In genomic region chr12:88127855-88128254, GRCh38 we compare ENCODE assay signal across 27 cellular contexts.
"Had no signal": no experiment of that assay in that cellular context is flagged by ENCODE, and none has a peak within 500 bp of the region (broad histone marks: within the 10 kb centered on the region; RNA-seq: fewer than 3 reads in every experiment).

No MANE protein-coding gene starts in this region.

- DNase-seq: stimulated activated CD4-positive, alpha-beta T cell treated with anti-CD3 and anti-CD28 coated beads, Interleukin-2, amount 100 ng/mL, for 48 hours; stimulated activated CD4-positive, alpha-beta T cell treated with anti-CD3 and anti-CD28 coated beads, Interleukin-4, amount 100 ng/mL, for 1 hour; stimulated activated CD4-positive, alpha-beta T cell treated with anti-CD3 and anti-CD28 coated beads, Interleukin-4, amount 100 ng/mL, for 24 hours; stimulated activated CD4-positive, alpha-beta T cell treated with anti-CD3 and anti-CD28 coated beads, Interleukin-4, amount 100 ng/mL, for 4 hours; stimulated activated CD8-positive, alpha-beta memory T cell treated with anti-CD3 and anti-CD28 coated beads, Interleukin-4, amount 100 ng/mL, for 48 hours; stimulated activated naive B cell treated with anti-CD40 and anti-IgM and Interleukin-4, amounts not matched to agents 10 μg/mL and 1 μg/mL and 100 μg/mL, for 72 hours; stimulated activated naive CD4-positive, alpha-beta T cell; stimulated activated naive CD4-positive, alpha-beta T cell treated with Interleukin-2 at 50 U/mL for 16 hours; stimulated activated naive CD8-positive, alpha-beta T cell treated with anti-CD3 and anti-CD28 coated beads, Interleukin-15, amount 100 ng/mL, for 72 hours; stimulated activated naive CD8-positive, alpha-beta T cell treated with anti-CD3 and anti-CD28 coated beads, Interleukin-15, Interleukin-2, amounts not matched to agents 100 U/mL and 50 U/mL, for 24 hours; stomach; substantia nigra; testis; thyroid gland; tibial artery; transverse colon; trophoblast cell; upper lobe of left lung; upper lobe of right lung; uterus had no signal

- H3K27ac ChIP-seq: stomach, suprapubic skin, testis, thoracic aorta, thyroid gland, tibial artery, tibial nerve, transverse colon, upper lobe of left lung, upper lobe of right lung, uterus, vagina had no signal

- H3K4me3 ChIP-seq: stomach, suprapubic skin, testis, thoracic aorta, thyroid gland, tibial artery, tibial nerve, transverse colon, upper lobe of left lung, upper lobe of right lung, uterus, vagina had no signal

- FAIRE-seq: urothelium cell line had no signal

- H3K4me1 ChIP-seq: suprapubic skin, testis, thyroid gland, tibial artery, tibial nerve, transverse colon, upper lobe of left lung, upper lobe of right lung, uterus, vagina had no signal

- ATAC-seq: stimulated activated effector memory CD8-positive, alpha-beta T cell treated with anti-CD3 and anti-CD28 coated beads, Interleukin-12 subunit alpha, Interleukin-12 subunit beta, amount 100 ng/mL, for 72 hours; stimulated activated memory B cell treated with anti-CD40 and anti-IgM and Interleukin-4, amounts not matched to agents 10 μg/mL and 1 μg/mL and 100 μg/mL, for 72 hours; stimulated activated naive B cell treated with anti-CD40 and anti-IgM and Interleukin-4, amounts not matched to agents 10 μg/mL and 1 μg/mL and 100 μg/mL, for 72 hours; stimulated activated naive CD8-positive, alpha-beta T cell treated with anti-CD3 and anti-CD28 coated beads, Interleukin-15, amount 100 ng/mL, for 72 hours; stimulated activated naive CD8-positive, alpha-beta T cell treated with anti-CD3 and anti-CD28 coated beads, Interleukin-15, Interleukin-2, amounts not matched to agents 100 U/mL and 50 U/mL, for 24 hours; upper lobe of right lung had no signal

- H3K27me3 ChIP-seq: stomach, suprapubic skin, testis, thyroid gland, tibial artery, tibial nerve, transverse colon, upper lobe of left lung, upper lobe of right lung, uterus, vagina had no signal

- H3K36me3 ChIP-seq: uterus had no signal

- H3K9me3 ChIP-seq: stomach, suprapubic skin, testis, thoracic aorta, thyroid gland, tibial artery, tibial nerve, transverse colon, upper lobe of left lung, upper lobe of right lung, uterus, vagina had no signal
